Comparison of ENCODE assay signal across 8 cellular contexts in the genomic region with DNA sequence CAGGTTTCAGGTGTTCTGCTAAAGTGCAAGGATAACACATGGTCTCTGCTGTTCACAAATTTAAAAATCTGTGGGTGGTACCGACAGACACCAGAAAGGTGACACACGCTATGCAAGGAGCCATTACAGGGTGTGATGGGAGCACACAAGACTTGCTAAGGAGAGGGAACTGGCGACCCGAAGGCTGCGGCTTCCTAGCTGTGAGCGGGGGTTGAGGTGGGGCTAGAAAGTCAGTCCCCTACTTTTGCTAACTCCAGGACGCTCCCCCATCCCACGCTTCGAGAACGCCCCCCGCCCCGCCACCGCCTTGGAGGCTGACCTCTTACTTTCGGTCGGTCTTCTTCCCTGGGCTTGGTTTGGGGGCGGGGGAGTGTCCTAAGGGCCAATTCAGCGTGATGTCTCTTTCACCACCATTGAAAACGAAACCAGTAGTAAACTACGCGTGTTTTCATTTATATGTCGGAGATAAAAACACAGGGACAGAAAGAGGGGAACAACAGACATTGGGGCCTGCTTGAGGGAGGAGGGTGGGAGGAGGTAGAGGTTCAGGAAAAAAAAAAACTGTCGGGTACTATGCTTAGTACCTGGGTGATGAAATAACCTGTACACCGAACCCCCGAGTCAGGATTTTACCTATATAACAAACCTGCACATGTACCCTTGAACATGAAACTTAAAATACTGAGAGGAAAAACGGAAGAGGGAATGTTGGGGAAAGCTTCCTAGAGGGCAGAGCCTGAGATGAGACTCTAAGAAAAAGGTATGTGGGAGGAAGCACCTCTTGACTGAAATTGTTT. TPM values are rescaled to one million over a fixed set of nuclear protein-coding genes. Genes with fewer than 3 reads are reported as not detected.
DNase-seq lines count a peak whose midpoint lies in the region; ATAC-seq and TF ChIP-seq lines count a peak whose summit lies in the region.

No MANE protein-coding gene starts in this region.

- no peaks in the 10 kb centered on the region for H3K9me3 ChIP-seq in prostate gland

- H3K36me3 ChIP-seq in prostate gland = no peaks in the 10 kb centered on the region

- TF ChIP-seq POLR2A in prostate gland (IDR thresholded peaks at IDR 0.05) = no peak

- TF ChIP-seq CTCF in foreskin keratinocyte (conservative IDR thresholded peaks at IDR 0.05) (no peak), prostate gland (IDR thresholded peaks at IDR 0.05) (no peak)

- ATAC-seq in foreskin keratinocyte (no peak), GM21619 (IDR thresholded peaks at IDR 0.05; ENCODE audit: unreplicated experiment) (no peak), GM19463 (IDR thresholded peaks at IDR 0.05; ENCODE audit: unreplicated experiment) (no peak)

- WGBS in prostate gland = under 1% methylated on average over 25 of the region's 25 CpGs

- H3K27ac ChIP-seq in foreskin keratinocyte = peak overlapping the region; percentile 76
- peak overlapping the region; percentile 98 to 99 for H3K27ac ChIP-seq in prostate gland

- H3K27me3 ChIP-seq in foreskin keratinocyte = no peaks in the 10 kb centered on the region
- H3K27me3 ChIP-seq in prostate gland (replicated peaks; ENCODE audit: insufficient read depth) = no peaks in the 10 kb centered on the region

- H3K4me1 ChIP-seq in foreskin keratinocyte = peaks cover 9% of the 10 kb centered on the region
- peaks cover 14% of the 10 kb centered on the region for H3K4me1 ChIP-seq in prostate gland (replicated peaks)

- DNase-seq in NAMALWA (ENCODE audit: low spot score) (peak; percentile 84), foreskin keratinocyte (peak in 1 of 2 donors; percentile 46), prostate gland (ENCODE audit: low spot score) (peak; percentile 48), NCI-H446 treated with DMSO at 0.1 percent for 48 hours (lab: John Stamatoyannopoulos, UW) (no peak)
- DNase-seq in activated T-cell treated with anti-CD3 and anti-CD28 coated beads, Interleukin-2, amount 50 U/mL, for 1 hour = peak; percentile 54

- intact Hi-C loops in prostate gland (cut with DNase I) = loop anchor here (2.0 kb wide), 1 partner anchor 25 kb away; no protein-coding TSS in a partner anchor

- peak overlapping the region; percentile 96 for H3K4me3 ChIP-seq in GM08714 (ENCODE audit: low read length)
- H3K4me3 ChIP-seq in prostate gland = peak overlapping the region; percentile 52 to 82

RNA-seq across cellular contexts. Expression of a gene that starts 1.1 kb away (rescaled TPM):
- total RNA-seq in foreskin keratinocyte (236 and 285 TPM in 2 replicates), prostate gland (10 to 100 TPM; 33.5 to 47.5 TPM)
- 332 and 402 TPM in 2 replicates for polyA plus RNA-seq in foreskin keratinocyte

RNA-seq across cellular contexts. Expression of a gene that starts 5.1 kb away (rescaled TPM):
- total RNA-seq in foreskin keratinocyte (187 and 211 TPM in 2 replicates), prostate gland (10 to 100 TPM; 85.0 to 97.2 TPM)
- 135 and 145 TPM in 2 replicates for polyA plus RNA-seq in foreskin keratinocyte

RNA-seq across cellular contexts. Expression of a gene that starts 7.5 kb away (rescaled TPM):
- total RNA-seq in foreskin keratinocyte = 52.9 and 61.6 TPM in 2 replicates
- polyA plus RNA-seq in foreskin keratinocyte = 51.1 and 54.6 TPM in 2 replicates
- 10 to 100 TPM; 31.5 to 35.3 TPM for total RNA-seq in prostate gland

RNA-seq across cellular contexts. Expression of a gene that starts 14.0 kb away (rescaled TPM):
- total RNA-seq in foreskin keratinocyte (24.7 and 27.3 TPM in 2 replicates), prostate gland (10 to 100 TPM; 44.1 to 44.6 TPM)
- polyA plus RNA-seq in foreskin keratinocyte = 17.1 and 19.4 TPM in 2 replicates

RNA-seq across cellular contexts. Expression of a gene that starts 17.8 kb away (rescaled TPM):
- not detected in 2 replicates for total RNA-seq in foreskin keratinocyte
- not detected in 2 replicates for polyA plus RNA-seq in foreskin keratinocyte
- total RNA-seq in prostate gland = not detected
